1 cellular context compared by ENCODE assay signal in the genomic region with DNA sequence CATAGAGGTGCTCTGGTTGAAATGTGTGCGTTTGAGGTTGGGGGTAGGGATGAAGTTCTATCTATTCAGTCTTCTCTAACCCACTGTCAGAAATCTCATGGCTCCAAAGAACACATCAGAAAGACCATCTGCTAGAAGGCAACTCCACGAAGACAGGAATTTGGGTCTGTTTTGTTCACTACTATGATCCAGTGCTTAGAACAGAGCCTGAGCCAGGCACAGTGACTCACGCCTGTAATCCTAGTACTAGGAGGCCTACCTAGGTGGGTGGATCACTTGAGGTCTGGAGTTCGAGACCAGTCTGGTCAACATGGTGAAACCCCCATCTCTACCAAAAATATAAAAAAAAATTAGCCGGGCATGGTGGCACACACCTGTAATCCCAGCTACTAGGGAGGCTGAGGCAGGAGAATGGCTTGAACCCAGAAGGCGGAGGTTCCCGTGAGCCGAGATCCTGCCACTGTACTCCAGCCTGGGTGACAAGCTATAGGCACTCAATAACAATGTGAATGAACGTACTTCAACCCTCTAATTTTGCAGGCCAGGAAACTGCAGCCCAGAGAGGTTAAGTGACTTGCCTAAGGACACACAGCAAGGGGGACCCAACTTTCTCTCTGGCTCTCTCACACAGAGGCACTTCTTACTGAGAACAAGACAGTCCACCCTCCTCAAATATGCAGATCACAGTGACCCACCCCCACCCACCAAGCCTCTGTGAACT.
TF ChIP-seq lines count a peak whose summit lies in the region.

No MANE protein-coding gene starts in this region.

TF ChIP-seq in A549, 52 proteins besides CTCF, POLR2A, EP300 and RAD21 (continued from another document):
- TF ChIP-seq, protein P1, sequence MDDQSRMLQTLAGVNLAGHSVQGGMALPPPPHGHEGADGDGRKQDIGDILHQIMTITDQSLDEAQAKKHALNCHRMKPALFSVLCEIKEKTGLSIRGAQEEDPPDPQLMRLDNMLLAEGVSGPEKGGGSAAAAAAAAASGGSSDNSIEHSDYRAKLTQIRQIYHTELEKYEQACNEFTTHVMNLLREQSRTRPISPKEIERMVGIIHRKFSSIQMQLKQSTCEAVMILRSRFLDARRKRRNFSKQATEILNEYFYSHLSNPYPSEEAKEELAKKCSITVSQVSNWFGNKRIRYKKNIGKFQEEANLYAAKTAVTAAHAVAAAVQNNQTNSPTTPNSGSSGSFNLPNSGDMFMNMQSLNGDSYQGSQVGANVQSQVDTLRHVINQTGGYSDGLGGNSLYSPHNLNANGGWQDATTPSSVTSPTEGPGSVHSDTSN (IDR thresholded peaks at IDR 0.05) = no peak
- TF ChIP-seq JUNB (IDR thresholded peaks at IDR 0.05) = no peak
- TF ChIP-seq, protein P2, sequence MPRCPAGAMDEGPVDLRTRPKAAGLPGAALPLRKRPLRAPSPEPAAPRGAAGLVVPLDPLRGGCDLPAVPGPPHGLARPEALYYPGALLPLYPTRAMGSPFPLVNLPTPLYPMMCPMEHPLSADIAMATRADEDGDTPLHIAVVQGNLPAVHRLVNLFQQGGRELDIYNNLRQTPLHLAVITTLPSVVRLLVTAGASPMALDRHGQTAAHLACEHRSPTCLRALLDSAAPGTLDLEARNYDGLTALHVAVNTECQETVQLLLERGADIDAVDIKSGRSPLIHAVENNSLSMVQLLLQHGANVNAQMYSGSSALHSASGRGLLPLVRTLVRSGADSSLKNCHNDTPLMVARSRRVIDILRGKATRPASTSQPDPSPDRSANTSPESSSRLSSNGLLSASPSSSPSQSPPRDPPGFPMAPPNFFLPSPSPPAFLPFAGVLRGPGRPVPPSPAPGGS (IDR thresholded peaks at IDR 0.05) = no peak
- TF ChIP-seq, protein P3, sequence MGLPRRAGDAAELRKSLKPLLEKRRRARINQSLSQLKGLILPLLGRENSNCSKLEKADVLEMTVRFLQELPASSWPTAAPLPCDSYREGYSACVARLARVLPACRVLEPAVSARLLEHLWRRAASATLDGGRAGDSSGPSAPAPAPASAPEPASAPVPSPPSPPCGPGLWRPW (IDR thresholded peaks at IDR 0.05) = no peak
- TF ChIP-seq ZFP36 (IDR thresholded peaks at IDR 0.05; ENCODE audit: borderline replicate concordance, partially characterized antibody) = peak; percentile 89
- TF ChIP-seq CHD4 (IDR thresholded peaks at IDR 0.05; ENCODE audit: borderline replicate concordance) = peak; percentile 23; the same call in 1 of the 2 replicates
- no peak for TF ChIP-seq ZNF302 (CRISPR knock-in tag; IDR thresholded peaks at IDR 0.05)
- no peak for TF ChIP-seq TP53 (CRISPR knock-in tag; IDR thresholded peaks at IDR 0.05)
- TF ChIP-seq, protein P4, sequence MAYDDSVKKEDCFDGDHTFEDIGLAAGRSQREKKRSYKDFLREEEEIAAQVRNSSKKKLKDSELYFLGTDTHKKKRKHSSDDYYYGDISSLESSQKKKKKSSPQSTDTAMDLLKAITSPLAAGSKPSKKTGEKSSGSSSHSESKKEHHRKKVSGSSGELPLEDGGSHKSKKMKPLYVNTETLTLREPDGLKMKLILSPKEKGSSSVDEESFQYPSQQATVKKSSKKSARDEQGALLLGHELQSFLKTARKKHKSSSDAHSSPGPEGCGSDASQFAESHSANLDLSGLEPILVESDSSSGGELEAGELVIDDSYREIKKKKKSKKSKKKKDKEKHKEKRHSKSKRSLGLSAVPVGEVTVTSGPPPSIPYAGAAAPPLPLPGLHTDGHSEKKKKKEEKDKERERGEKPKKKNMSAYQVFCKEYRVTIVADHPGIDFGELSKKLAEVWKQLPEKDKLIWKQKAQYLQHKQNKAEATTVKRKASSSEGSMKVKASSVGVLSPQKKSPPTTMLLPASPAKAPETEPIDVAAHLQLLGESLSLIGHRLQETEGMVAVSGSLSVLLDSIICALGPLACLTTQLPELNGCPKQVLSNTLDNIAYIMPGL (CRISPR knock-in tag; IDR thresholded peaks at IDR 0.05; ENCODE audit: borderline replicate concordance) = no peak
- TF ChIP-seq TFCP2L1 (CRISPR knock-in tag; IDR thresholded peaks at IDR 0.05) = no peak
- no peak for TF ChIP-seq KDM5A (IDR thresholded peaks at IDR 0.05)
- no peak for TF ChIP-seq POLR2AphosphoS2 (conservative IDR thresholded peaks at IDR 0.05; ENCODE audit: low read length)
- TF ChIP-seq ZSCAN20 (CRISPR knock-in tag; IDR thresholded peaks at IDR 0.05) = no peak
- no peak for TF ChIP-seq CEBPB (IDR thresholded peaks at IDR 0.05)
- TF ChIP-seq JUN (IDR thresholded peaks at IDR 0.05) = no peak
TF ChIP-seq in A549: peak in this region for 3.
